Comparison of ENCODE assay signal across 8 cellular contexts in genomic region chr16:46830417-46830901, GRCh38. TPM values are rescaled to one million over a fixed set of nuclear protein-coding genes. Genes with fewer than 3 reads are reported as not detected.
A peak's percentile ranks its signal among the peaks of the same experiment; 100 is the strongest.
DNase-seq lines count a peak whose midpoint lies in the region; ATAC-seq and TF ChIP-seq lines count a peak whose summit lies in the region.

No MANE protein-coding gene starts in this region.

- CTCF ChIA-PET in HEK293 (lab: Yijun Ruan, JAX), result interaction anchor here (0.6 kb wide), 1 partner anchor 30 kb away, joined by 3 read pairs; no protein-coding TSS in a partner anchor
- CTCF ChIA-PET in activated naive CD4-positive, alpha-beta T cell treated with anti-CD3 and anti-CD28 coated beads, Interleukin-2, amount 10 ng/mL, durations not matched to agents 7 days and 5 days (lab: Charles Lee), result interaction anchor here (0.9 to 1.0 kb wide), 2 partner anchors 22 to 24 kb away, joined by 3 to 4 read pairs; no protein-coding TSS in a partner anchor

- H3K36me3 ChIP-seq in HEK293 (ENCODE audit: control insufficient read depth in 2 of 2, insufficient read depth in 1 of 2, low read length in 2 of 2) (no peaks in the 10 kb centered on the region), NT2/D1 (ENCODE audit: insufficient read depth, insufficient read length, low read length) (no peaks in the 10 kb centered on the region), left ventricle myocardium inferior (no peaks in the 10 kb centered on the region)

- peak overlapping the region; percentile 91 for H3K4me3 Mint-ChIP-seq in activated naive CD4-positive, alpha-beta T cell treated with anti-CD3 and anti-CD28 coated beads, Interleukin-2, amount 10 ng/mL, durations not matched to agents 7 days and 5 days

- H3K4me3 ChIP-seq in GM12865 (ENCODE audit: low read depth, low read length), result peak overlapping the region; percentile 72
- H3K4me3 ChIP-seq in HEK293 (ENCODE audit: low read depth, low read length), result peak overlapping the region; percentile 71
- H3K4me3 ChIP-seq in NT2/D1 (ENCODE audit: insufficient read length, low read depth), result peak overlapping the region; percentile 77
- peak overlapping the region; percentile 95 for H3K4me3 ChIP-seq in left ventricle myocardium inferior

- no peak for TF ChIP-seq CTCF in GM12865 (IDR thresholded peaks at IDR 0.05; ENCODE audit: insufficient read depth, low read depth, low read length, missing control alignments)
- TF ChIP-seq CTCF in HEK293 (tag by site-specific recombination; IDR thresholded peaks at IDR 0.05), result 0 out of 2 replicates have a peak, but pooled peaks have one; percentile 29
- TF ChIP-seq CTCF in left ventricle myocardium inferior (IDR thresholded peaks at IDR 0.05; ENCODE audit: borderline replicate concordance), result peak; percentile 24

- intact Hi-C loops in left ventricle myocardium inferior (cut with micrococcal nuclease) (no loop called here), sciatic nerve (cut with DNase I) (no loop called here)

- H3K9me3 ChIP-seq in HEK293 (ENCODE audit: control insufficient read depth, insufficient read depth, low read depth, low read length), result no peaks in the 10 kb centered on the region
- no peaks in the 10 kb centered on the region for H3K9me3 ChIP-seq in NT2/D1 (ENCODE audit: insufficient read depth, low read length)
- H3K9me3 ChIP-seq in left ventricle myocardium inferior (replicated peaks), result no peaks in the 10 kb centered on the region

- DNase-seq in GM12865 (ENCODE audit: low read depth) (peak; percentile 51), NT2/D1 (ENCODE audit: low read depth, low spot score) (no peak), left ventricle myocardium inferior (peak; percentile 52), sciatic nerve (ENCODE audit: low spot score) (peak; percentile 66), SW 1271 (lab: John Stamatoyannopoulos, UW) (no peak), NOMO-1 (lab: John Stamatoyannopoulos, UW; ENCODE audit: unreplicated experiment in 2 of 2) (no peak)
- peak; percentile 55 for DNase-seq in activated naive CD4-positive, alpha-beta T cell treated with anti-CD3 and anti-CD28 coated beads, Interleukin-2, amount 10 ng/mL, durations not matched to agents 7 days and 5 days

- POLR2A ChIA-PET in HEK293 (lab: Yijun Ruan, JAX), result interaction anchor here (1.0 to 1.6 kb wide), 2 partner anchors 13 to 141 kb away, joined by 3 to 4 read pairs; partner anchors contain the start of gene ORC6

- H3K27me3 ChIP-seq in NT2/D1 (ENCODE audit: insufficient read depth, insufficient read length) (no peaks in the 10 kb centered on the region), left ventricle myocardium inferior (ENCODE audit: low read depth) (no peaks in the 10 kb centered on the region)

- H3K27ac ChIP-seq in HEK293 (ENCODE audit: extremely low read depth, low read depth, low read length), result peak overlapping the region; percentile 89
- peak overlapping the region; percentile 92 for H3K27ac ChIP-seq in left ventricle myocardium inferior (replicated peaks)

- no peaks in the 10 kb centered on the region for H3K9me3 Mint-ChIP-seq in activated naive CD4-positive, alpha-beta T cell treated with anti-CD3 and anti-CD28 coated beads, Interleukin-2, amount 10 ng/mL, durations not matched to agents 7 days and 5 days

- H3K4me1 ChIP-seq in HEK293 (ENCODE audit: control insufficient read depth, insufficient read depth, low read length), result peaks cover 10% of the 10 kb centered on the region; the same call in 1 of the 2 replicates
- H3K4me1 ChIP-seq in NT2/D1 (ENCODE audit: insufficient read depth, insufficient read length), result no peaks in the 10 kb centered on the region
- peaks cover 24% of the 10 kb centered on the region for H3K4me1 ChIP-seq in left ventricle myocardium inferior

- ATAC-seq in sciatic nerve, result peak; percentile 22

- peak overlapping the region; percentile 89 for H3K9ac ChIP-seq in NT2/D1 (ENCODE audit: insufficient read length, low read depth)

- H3K4me1 Mint-ChIP-seq in activated naive CD4-positive, alpha-beta T cell treated with anti-CD3 and anti-CD28 coated beads, Interleukin-2, amount 10 ng/mL, durations not matched to agents 7 days and 5 days, result peaks cover 32% of the 10 kb centered on the region

- H3K27me3 Mint-ChIP-seq in activated naive CD4-positive, alpha-beta T cell treated with anti-CD3 and anti-CD28 coated beads, Interleukin-2, amount 10 ng/mL, durations not matched to agents 7 days and 5 days, result peaks cover 26% of the 10 kb centered on the region

- H3K36me3 Mint-ChIP-seq in activated naive CD4-positive, alpha-beta T cell treated with anti-CD3 and anti-CD28 coated beads, Interleukin-2, amount 10 ng/mL, durations not matched to agents 7 days and 5 days, result peaks cover 8% of the 10 kb centered on the region

- H3K27ac Mint-ChIP-seq in activated naive CD4-positive, alpha-beta T cell treated with anti-CD3 and anti-CD28 coated beads, Interleukin-2, amount 10 ng/mL, durations not matched to agents 7 days and 5 days, result peak overlapping the region; percentile 96

TF ChIP-seq in HEK293, 187 proteins besides CTCF, POLR2A, EP300 and RAD21 (continues in another document):
- no peak for TF ChIP-seq ZNF548 (tag by site-specific recombination; IDR thresholded peaks at IDR 0.05)
- no peak for TF ChIP-seq SCRT2 (tag by site-specific recombination; IDR thresholded peaks at IDR 0.05)
- no peak for TF ChIP-seq ZNF580 (tag by site-specific recombination; IDR thresholded peaks at IDR 0.05)
- TF ChIP-seq PRDM10 (tag by site-specific recombination; IDR thresholded peaks at IDR 0.05), result peak; percentile 72
- TF ChIP-seq ZNF341 (tag by site-specific recombination; IDR thresholded peaks at IDR 0.05; ENCODE audit: low read depth), result 0 out of 2 replicates have a peak, but pooled peaks have one; percentile 13
- TF ChIP-seq PATZ1 (tag by site-specific recombination; IDR thresholded peaks at IDR 0.05), result peak; percentile 80
- TF ChIP-seq ZFP37 (tag by site-specific recombination; IDR thresholded peaks at IDR 0.05), result no peak; the same call in 1 of the 2 replicates
- TF ChIP-seq ZBTB20 (tag by site-specific recombination; IDR thresholded peaks at IDR 0.05), result peak; percentile 93
- peak; percentile 16; the same call in 1 of the 2 replicates for TF ChIP-seq ZNF2 (tag by site-specific recombination; IDR thresholded peaks at IDR 0.05)
- no peak for TF ChIP-seq FEZF1 (tag by site-specific recombination; IDR thresholded peaks at IDR 0.05)
- TF ChIP-seq ZEB2 (tag by site-specific recombination; IDR thresholded peaks at IDR 0.05), result peak; percentile 67
- no peak for TF ChIP-seq ZNF645 (tag by site-specific recombination; IDR thresholded peaks at IDR 0.05)

RNA-seq across cellular contexts. Expression of gene C16orf87, which starts 0.5 kb away (rescaled TPM):
- total RNA-seq in left ventricle myocardium inferior (12.5 TPM), sciatic nerve (9.5 TPM)

RNA-seq across cellular contexts. Expression of gene GPT2, which starts 53.7 kb away (rescaled TPM):
- 17.8 TPM for total RNA-seq in left ventricle myocardium inferior
- total RNA-seq in sciatic nerve, result 37.1 TPM

Comparison
In these comparisons a context has a peak if more than half of its experiments do, and no peak if none do; other contexts are left out.
1. DNase-seq: peak in GM12865 (single experiment), activated naive CD4-positive, alpha-beta T cell treated with anti-CD3 and anti-CD28 coated beads, Interleukin-2, amount 10 ng/mL, durations not matched to agents 7 days and 5 days (single experiment), left ventricle myocardium inferior (single experiment) and sciatic nerve (single experiment); none in NT2/D1 (single experiment), SW 1271 (0 of 2) and NOMO-1 (0 of 2).
2. Peak in every context shown above with its lines, with median percentiles within 50 percentile points of each other: H3K4me3 ChIP-seq.